Comparison of ENCODE assay signal across 15 cellular contexts in the genomic region with DNA sequence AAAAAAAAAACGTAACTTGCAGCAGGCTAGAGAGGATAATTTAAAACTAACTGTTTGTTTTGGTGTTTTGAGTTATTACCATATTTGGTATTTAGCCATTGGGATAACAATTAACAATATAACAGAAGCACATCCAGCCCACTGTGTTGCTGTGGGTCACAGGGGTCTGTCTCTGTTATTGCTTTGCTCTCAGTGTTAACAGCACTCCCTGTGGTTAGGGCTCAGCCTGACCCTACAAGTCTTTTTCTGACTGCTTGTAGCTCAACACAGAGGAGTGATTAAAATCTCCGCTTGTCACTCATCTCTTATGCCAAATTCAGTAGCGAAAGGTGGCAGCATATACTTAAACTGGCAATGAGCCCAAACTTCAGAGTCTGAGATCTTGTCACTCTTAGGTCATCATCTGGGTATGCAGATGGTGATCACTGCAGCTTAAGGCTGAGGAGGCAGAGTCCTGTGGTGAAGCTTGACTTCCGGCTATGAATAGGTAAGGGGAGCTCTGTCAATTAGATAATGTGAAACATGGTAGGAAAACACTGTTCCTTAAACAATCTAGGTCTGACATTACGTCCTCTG.
DNase-seq lines count a peak whose midpoint lies in the region; ATAC-seq and TF ChIP-seq lines count a peak whose summit lies in the region.
"Had no signal": no experiment of that assay in that cellular context is flagged by ENCODE, and none has a peak within 500 bp of the region (broad histone marks: within the 10 kb centered on the region; RNA-seq: fewer than 3 reads in every experiment).

No MANE protein-coding gene starts in this region.

- ATAC-seq in DND-41 (ENCODE audit: insufficient read depth, low read depth) (peak; percentile 45; the same call in 2 of the 3 replicates), GM21528 (IDR thresholded peaks at IDR 0.05; ENCODE audit: low FRiP score, unreplicated experiment) (no peak), HG02759 (IDR thresholded peaks at IDR 0.05; ENCODE audit: unreplicated experiment) (no peak), GM21526 (IDR thresholded peaks at IDR 0.05; ENCODE audit: low FRiP score, unreplicated experiment) (no peak)
- ATAC-seq: left ventricle myocardium superior had no signal

- no peaks in the 10 kb centered on the region for H3K79me2 ChIP-seq in DND-41 (ENCODE audit: insufficient read depth, low read length)

- H2AFZ ChIP-seq in DND-41 (ENCODE audit: low read depth, low read length): no peak overlapping the region

- H3K4me3 ChIP-seq in DND-41 (ENCODE audit: low read depth in 1 of 2, low read length in 2 of 2): no peak overlapping the region
- H3K4me3 ChIP-seq in kidney epithelial cell (ENCODE audit: low read depth, low read length): no peak overlapping the region
- H3K4me3 ChIP-seq: suprapubic skin had no signal

- H3K9me3 ChIP-seq in DND-41 (ENCODE audit: insufficient read depth, low read length, severe bottlenecking): no peaks in the 10 kb centered on the region
- H3K9me3 ChIP-seq: suprapubic skin had no signal

- TF ChIP-seq CTCF in DND-41 (IDR thresholded peaks at IDR 0.05; ENCODE audit: borderline replicate concordance, extremely low read depth, low read length, poor library complexity, severe bottlenecking) (no peak), kidney epithelial cell (IDR thresholded peaks at IDR 0.05; ENCODE audit: insufficient read depth, low read length, poor library complexity, severe bottlenecking) (no peak)

- H3K27me3 ChIP-seq in DND-41 (ENCODE audit: insufficient read depth, low read length, poor library complexity) (no peaks in the 10 kb centered on the region), kidney epithelial cell (ENCODE audit: control insufficient read depth, insufficient read depth, low read length) (no peaks in the 10 kb centered on the region)
- H3K27me3 ChIP-seq: suprapubic skin had no signal

- no peak overlapping the region for H3K9ac ChIP-seq in DND-41 (ENCODE audit: low read depth, low read length)

- no peaks in the 10 kb centered on the region for H4K20me1 ChIP-seq in DND-41 (ENCODE audit: insufficient read depth, low read length)

- no peak overlapping the region for H3K4me2 ChIP-seq in DND-41 (ENCODE audit: insufficient read depth, low read length)

- no peaks in the 10 kb centered on the region for H3K4me1 ChIP-seq in DND-41 (ENCODE audit: insufficient read depth, low read length)

- H3K27ac ChIP-seq in DND-41 (ENCODE audit: low read length): no peak overlapping the region
- H3K27ac ChIP-seq: suprapubic skin had no signal

- H3K36me3 ChIP-seq in DND-41 (ENCODE audit: insufficient read depth, low read length): no peaks in the 10 kb centered on the region
- no peaks in the 10 kb centered on the region for H3K36me3 ChIP-seq in kidney epithelial cell (ENCODE audit: control insufficient read depth, insufficient read depth, low read length)
- H3K36me3 ChIP-seq: suprapubic skin had no signal

- DNase-seq in DND-41 (no peak), NCI-H1694 (lab: John Stamatoyannopoulos, UW) (peak; percentile 34), astrocyte of the hippocampus (ENCODE audit: low read depth, low spot score) (peak; percentile 27), kidney epithelial cell (ENCODE audit: low read depth) (peak; percentile 10), DMS53 (lab: John Stamatoyannopoulos, UW) (no peak)
- DNase-seq: activated T-cell treated with anti-CD3 and anti-CD28 coated beads for 4 hours, aorta, erythroblast, left ventricle myocardium superior, NCI-H1048, RPMI8226 had no signal

Comparison
In these comparisons a context has a peak if more than half of its experiments do, and no peak if none do; other contexts are left out.
1. DNase-seq: peak in NCI-H1694 (single experiment), astrocyte of the hippocampus (single experiment) and kidney epithelial cell (single experiment); none in DND-41 (single experiment) and DMS53 (single experiment).